In the genomic region with DNA sequence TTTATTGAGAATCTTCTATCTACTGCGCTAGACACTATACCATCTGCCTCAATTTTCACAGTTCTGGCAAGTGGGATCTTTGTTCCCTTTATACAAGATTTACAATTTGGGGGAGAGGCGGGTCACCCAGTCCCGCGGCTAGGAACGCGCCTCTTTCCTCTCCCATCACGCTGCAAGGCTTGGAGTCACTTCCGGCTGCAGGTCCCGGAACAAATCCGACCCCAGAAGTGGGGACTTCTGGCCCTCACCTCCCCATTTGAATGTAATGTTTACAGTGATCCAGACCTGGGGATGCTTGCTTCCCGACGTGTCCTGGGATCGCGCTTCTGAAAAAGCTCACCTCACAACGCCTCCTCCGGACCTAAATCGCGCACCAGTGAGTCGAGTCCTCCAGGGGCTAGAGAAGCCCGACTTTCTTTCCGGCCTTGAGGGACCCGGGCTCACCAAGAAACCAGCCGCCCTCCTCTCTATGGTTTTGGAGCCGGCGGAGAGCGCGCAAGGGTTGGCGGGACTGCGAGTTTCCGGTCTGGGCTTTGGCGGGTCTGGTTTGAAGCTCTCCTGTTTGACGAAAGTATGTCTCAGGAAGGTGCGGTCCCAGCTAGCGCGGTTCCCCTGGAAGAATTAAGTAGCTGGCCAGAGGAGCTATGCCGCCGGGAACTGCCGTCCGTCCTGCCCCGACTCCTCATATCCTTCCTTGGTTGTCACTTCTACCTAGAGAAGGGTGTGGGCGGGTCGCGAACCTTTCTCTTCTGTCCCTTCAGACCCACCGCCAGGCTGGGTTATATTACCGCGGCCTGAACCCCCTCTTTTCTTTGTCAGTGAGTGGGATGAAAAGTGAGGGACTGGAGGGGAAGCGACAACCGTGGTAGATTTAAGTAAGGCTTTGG, we compare ENCODE assay signal across 8 cellular contexts. TPM values are rescaled to one million over a fixed set of nuclear protein-coding genes. Genes with fewer than 3 reads are reported as not detected.
DNase-seq lines count a peak whose midpoint lies in the region; ATAC-seq, FAIRE-seq and TF ChIP-seq lines count a peak whose summit lies in the region.

TSS of gene METTL18 (minus strand) at position 378 of the 887 bp plus-strand sequence. CDS start 1,212 bp downstream, outside the sequence.

- H3K27ac ChIP-seq in HepG2 (ENCODE audit: extremely low read length, insufficient read depth, low read length) = peak within 1 kb of the TSS; percentile 80

- ATAC-seq in GM19372 (IDR thresholded peaks at IDR 0.05; ENCODE audit: low read depth, unreplicated experiment) = peak; percentile 97
- ATAC-seq in HG03558 (IDR thresholded peaks at IDR 0.05; ENCODE audit: extremely low read depth, unreplicated experiment) = peak; percentile 92
- ATAC-seq in HepG2 = peak; percentile 99

- CTCF ChIA-PET in HepG2 (lab: Yijun Ruan, JAX; ENCODE audit: low intra/inter-chr PET ratio, low total read pairs) = no interaction called here

- TF ChIP-seq RAD21 in HepG2 (CRISPR knock-in tag; IDR thresholded peaks at IDR 0.05) = peak; percentile 8; the same call in 1 of the 2 replicates

- H3K9ac ChIP-seq in HepG2 (ENCODE audit: insufficient read depth, low read depth, low read length) = peak within 1 kb of the TSS; percentile 81

- in situ Hi-C loops in HepG2 (cut with HindIII; ENCODE audit: extremely low pct_ligation_motif_present, low pct_unique_long_range_greater_than_20kb) = no loop called here

- H3K9me3 ChIP-seq in HepG2 (ENCODE audit: low read length) = no peaks in the 10 kb centered on the region

- FAIRE-seq in HepG2 (lab: Jason Lieb, UNC) = peak; percentile 67

- TF ChIP-seq POLR2A in HepG2 (IDR thresholded peaks at IDR 0.05; ENCODE audit: insufficient read depth in 1 of 2, low read depth in 2 of 2, low read length in 2 of 2) = peak; percentile 64 to 67

- no peak for TF ChIP-seq CTCF in HepG2 (CRISPR knock-in tag; IDR thresholded peaks at IDR 0.05)

- 1% methylated on average over 19 of the region's 48 CpGs for WGBS in HepG2 (ENCODE audit: low lambda C conversion rate)

- BruUV-seq in HepG2 (replicated peaks; lab: Mats Ljungman, UMichigan) = TSS peak; percentile 83

- peaks cover 35% of the 10 kb centered on the region for H3K4me1 ChIP-seq in HepG2 (ENCODE audit: insufficient read depth, low read length)

- H3K27me3 ChIP-seq in HepG2 (ENCODE audit: control insufficient read depth in 1 of 2, insufficient read depth in 2 of 2, low read length in 2 of 2) = no peaks in the 10 kb centered on the region

- H3K79me2 ChIP-seq in HepG2 (ENCODE audit: insufficient read depth, low read length) = peaks cover 21% of the 10 kb centered on the region

- intact Hi-C loops in HepG2 (cut with micrococcal nuclease; ENCODE audit: unreplicated experiment) = loop anchor here (5.0 kb wide), 1 partner anchor 82 kb away; the partner anchor contains the start of gene SELL

- peak within 1 kb of the TSS; percentile 86 for H2AFZ ChIP-seq in HepG2 (ENCODE audit: low read length)

- H3K36me3 ChIP-seq in HepG2 (replicated peaks in 1 of 2; ENCODE audit: control insufficient read depth in 1 of 2, insufficient read depth in 2 of 2, low read length in 2 of 2) = no peaks in the 10 kb centered on the region; a peak in 1 of 5 replicates

- POLR2A ChIA-PET in HepG2 (lab: Yijun Ruan, JAX) = interaction anchor here (0.6 to 1.4 kb wide), 4 partner anchors 29 to 309 kb away, joined by 3 to 14 read pairs (median 4); partner anchors contain the start of genes F5, SCYL3 and SLC19A2

- DNase-seq in C1 segment of cervical spinal cord (lab: John Stamatoyannopoulos, UW) = peak; percentile 46 to 95 (median 90)
- DNase-seq in NCI-H748 treated with DMSO at 0.1 percent for 48 hours (lab: John Stamatoyannopoulos, UW) = peak; percentile 75
- peak; percentile 81 to 91 for DNase-seq in activated CD4-positive, alpha-beta T cell treated with anti-CD3 and anti-CD28 coated beads, Interleukin-2, amount 50 U/mL, for 24 hours (ENCODE audit: low read depth in 1 of 2, low spot score in 1 of 2)
- DNase-seq in dermis blood vessel endothelial cell = peak; percentile 98
- DNase-seq in HepG2 (ENCODE audit: low spot score) = peak; percentile 90
- peak; percentile 86 for DNase-seq in stimulated activated CD4-positive, alpha-beta T cell treated with anti-CD3 and anti-CD28 coated beads, Interleukin-4, amount 100 ng/mL, for 1 hour

- TF ChIP-seq EP300 in HepG2 (IDR thresholded peaks at IDR 0.05; ENCODE audit: low read depth in 2 of 2, low read length in 2 of 2) (peak in 1 of 2 experiments; percentile 49; a peak in 1 of 4 replicates), HepG2 (CRISPR knock-in tag; IDR thresholded peaks at IDR 0.05; ENCODE audit: borderline replicate concordance) (no peak)

- H3K4me2 ChIP-seq in HepG2 (ENCODE audit: low read depth, low read length) = peak within 1 kb of the TSS; percentile 76

- no peaks in the 10 kb centered on the region for H4K20me1 ChIP-seq in HepG2 (ENCODE audit: insufficient read depth, low read length)

- H3K4me3 ChIP-seq in HepG2 (replicated peaks in 1 of 3; ENCODE audit: insufficient read depth in 1 of 3, low read depth in 2 of 3, low read length in 3 of 3) = peak within 1 kb of the TSS; percentile 82 to 88 (median 84)

RNA-seq across cellular contexts. Expression of gene METTL18, which starts in this region (rescaled TPM):
- total RNA-seq in dermis blood vessel endothelial cell (7.2 and 9.0 TPM in 2 replicates), HepG2 (2016; rRNA removed; fragmentation: Illumina TruSeq; extraction: Trizol) (6.7 and 11.2 TPM in 2 replicates)
- 1.8 and 2.4 TPM in 2 replicates for total RNA-seq in HepG2 (2016; cell fraction: cytosol; rRNA removed; fragmentation: Illumina TruSeq; extraction: Trizol; ENCODE audit: low read depth)
- total RNA-seq in HepG2 (2016; cell fraction: insoluble cytoplasmic fraction; rRNA removed; fragmentation: Illumina TruSeq; extraction: Trizol) = 7.6 and 11.0 TPM in 2 replicates
- total RNA-seq in HepG2 (2016; cell fraction: membrane; rRNA removed; fragmentation: Illumina TruSeq; extraction: Trizol) = 3.7 and 3.9 TPM in 2 replicates
- total RNA-seq in HepG2 (2016; cell fraction: nucleus; rRNA removed; fragmentation: Illumina TruSeq; extraction: Trizol) = 6.2 and 6.5 TPM in 2 replicates
- 2.2 and 2.7 TPM in 2 replicates for polyA plus RNA-seq in HepG2 (2011; rRNA removed)
- 0.81 and 1.2 TPM in 2 replicates for polyA plus RNA-seq in HepG2 (2011; cell fraction: cytosol; rRNA removed)
- 0.48 and 0.93 TPM in 2 replicates for polyA plus RNA-seq in HepG2 (2011; cell fraction: nucleus; rRNA removed)
- 4.5 and 5.9 TPM in 2 replicates for polyA plus RNA-seq in HepG2 (2012)
- 1.4 and 2.0 TPM in 2 replicates for polyA plus RNA-seq in HepG2 (2016; cell fraction: cytosol; fragmentation: Illumina TruSeq; extraction: Trizol; ENCODE audit: low read depth)
- 10.2 and 10.9 TPM in 2 replicates for polyA plus RNA-seq in HepG2 (2016; cell fraction: insoluble cytoplasmic fraction; fragmentation: Illumina TruSeq; extraction: Trizol; ENCODE audit: low read depth)
- polyA plus RNA-seq in HepG2 (2016; cell fraction: membrane; fragmentation: Illumina TruSeq; extraction: Trizol; ENCODE audit: low read depth) = 1.8 and 3.0 TPM in 2 replicates
- polyA plus RNA-seq in HepG2 (2016; cell fraction: nucleus; fragmentation: Illumina TruSeq; extraction: Trizol; ENCODE audit: insufficient read depth, low read depth) = 6.1 and 7.3 TPM in 2 replicates
- polyA minus RNA-seq in HepG2 (2011; rRNA and poly(A)+ RNA removed; ENCODE audit: low replicate concordance) = 0.28 and 0.48 TPM in 2 replicates
- polyA minus RNA-seq in HepG2 (2011; cell fraction: cytosol; rRNA and poly(A)+ RNA removed) = 1.5 and 2.1 TPM in 2 replicates
- 4.0 and 5.8 TPM in 2 replicates for polyA minus RNA-seq in HepG2 (2011; cell fraction: nucleus; rRNA and poly(A)+ RNA removed)

Comparison
In these comparisons a context has a peak if more than half of its experiments do, and no peak if none do; other contexts are left out.
1. Peak in every context shown above with its lines: DNase-seq, ATAC-seq, H3K4me3 ChIP-seq and H3K27ac ChIP-seq.